In the genomic region with DNA sequence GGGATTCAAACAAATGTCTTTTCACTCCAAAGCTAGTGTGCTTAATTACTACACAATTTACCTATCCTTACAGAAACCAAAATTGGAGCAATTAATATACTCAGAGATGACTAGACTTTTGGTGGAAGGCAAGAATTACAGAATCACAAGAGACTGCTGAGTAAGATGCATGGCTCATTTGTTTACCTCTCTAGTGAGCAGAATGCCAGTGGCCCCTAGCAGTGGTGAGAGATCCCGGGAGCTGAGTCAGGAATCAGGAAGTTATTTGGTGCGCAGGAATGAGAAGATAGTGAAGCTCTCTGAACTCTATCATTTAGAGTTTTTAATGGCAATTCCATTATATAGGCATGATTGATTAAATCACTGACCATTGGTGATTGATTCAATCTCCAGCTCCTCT, we compare ENCODE assay signal across 21 cellular contexts.
DNase-seq lines count a peak whose midpoint lies in the region; ATAC-seq and TF ChIP-seq lines count a peak whose summit lies in the region.
"Had no signal": no experiment of that assay in that cellular context is flagged by ENCODE, and none has a peak within 500 bp of the region (broad histone marks: within the 10 kb centered on the region; RNA-seq: fewer than 3 reads in every experiment).

No MANE protein-coding gene starts in this region.

- H2BK120ac ChIP-seq in mesenchymal stem cell (ENCODE audit: low read depth, low read length) = no peak overlapping the region

- POLR2A ChIA-PET in RWPE1 (lab: Yijun Ruan, JAX; ENCODE audit: low non-redundant PET) = no interaction called here

- no peak overlapping the region for H3K4me2 ChIP-seq in mesenchymal stem cell (ENCODE audit: low read length, poor library complexity, severe bottlenecking)
- H3K4me2 ChIP-seq: PC-9 had no signal

- DNase-seq in EL (peak; percentile 19), RWPE1 (ENCODE audit: low spot score) (peak; percentile 50), mesenchymal stem cell (peak; percentile 81), NCI-H748 (lab: John Stamatoyannopoulos, UW; ENCODE audit: unreplicated experiment) (no peak), right atrium auricular region (ENCODE audit: low spot score) (no peak)
- DNase-seq in effector CD8-positive, alpha-beta T cell (lab: John Stamatoyannopoulos, UW) = no peak
- DNase-seq: activated CD8-positive, alpha-beta memory T cell treated with anti-CD3 and anti-CD28 coated beads, Interleukin-2, amount 10 ng/mL, durations not matched to agents 7 days and 5 days; activated gamma-delta T cell treated with Interleukin-2 at 50 U/mL for 16 hours; C1 segment of cervical spinal cord; effector memory CD8-positive, alpha-beta T cell; heart right ventricle; HFFc6; NCI-H187; NCI-H524 treated with DMSO at 0.1 percent for 48 hours; PC-9; stimulated activated naive CD4-positive, alpha-beta T cell treated with Interleukin-2 at 50 U/mL for 16 hours; T-cell had no signal

- no peak overlapping the region for H2BK5ac ChIP-seq in mesenchymal stem cell (ENCODE audit: low read depth, low read length, poor library complexity, severe bottlenecking)

- TF ChIP-seq CTCF in RWPE1 (conservative IDR thresholded peaks at IDR 0.05; ENCODE audit: low read depth) = no peak
- TF ChIP-seq CTCF in right atrium auricular region (IDR thresholded peaks at IDR 0.05) = no peak

- WGBS in mesenchymal stem cell = 0% methylated on average over 1 of the region's 2 CpGs

- H3K4ac ChIP-seq in mesenchymal stem cell (ENCODE audit: low read depth in 1 of 2, low read length in 2 of 2) = no peak overlapping the region

- H2BK15ac ChIP-seq in mesenchymal stem cell (ENCODE audit: low read depth, poor library complexity, severe bottlenecking) = peak overlapping the region; percentile 74

- CTCF ChIA-PET in RWPE1 (lab: Yijun Ruan, JAX) = interaction anchor here (0.9 kb wide), 1 partner anchor 13 kb away, joined by 3 read pairs; no protein-coding TSS in a partner anchor

- H3K27me3 ChIP-seq in mesenchymal stem cell (ENCODE audit: control insufficient read depth in 1 of 2, insufficient read depth in 1 of 2, low read length in 2 of 2) (no peaks in the 10 kb centered on the region), right atrium auricular region (no peaks in the 10 kb centered on the region)
- H3K27me3 ChIP-seq: cardiac muscle cell, heart right ventricle had no signal

- no peaks in the 10 kb centered on the region for H3K79me1 ChIP-seq in mesenchymal stem cell (replicated peaks; ENCODE audit: low read length, poor library complexity, severe bottlenecking)

- H2AK5ac ChIP-seq in mesenchymal stem cell (ENCODE audit: low read length, severe bottlenecking) = no peak overlapping the region

- no peak overlapping the region for H4K91ac ChIP-seq in mesenchymal stem cell (ENCODE audit: low read length)

- no peak overlapping the region for H4K8ac ChIP-seq in mesenchymal stem cell (ENCODE audit: low read length)

- H3K14ac ChIP-seq in mesenchymal stem cell (ENCODE audit: low read length in 2 of 2) = no peak overlapping the region

- no peak overlapping the region for H3K4me3 ChIP-seq in mesenchymal stem cell (ENCODE audit: insufficient read depth in 1 of 2, low read depth in 1 of 2, low read length in 2 of 2)
- no peak overlapping the region for H3K4me3 ChIP-seq in right atrium auricular region
- H3K4me3 ChIP-seq: cardiac muscle cell, heart right ventricle, PC-9 had no signal

- peak; percentile 70 for ATAC-seq in esophagus mucosa
- ATAC-seq in HG03175 (IDR thresholded peaks at IDR 0.05; ENCODE audit: unreplicated experiment) = no peak
- ATAC-seq: activated CD8-positive, alpha-beta memory T cell treated with anti-CD3 and anti-CD28 coated beads, Interleukin-2, amount 10 ng/mL, durations not matched to agents 7 days and 5 days; effector memory CD8-positive, alpha-beta T cell; heart right ventricle; left lobe of liver; T-cell had no signal

- H3K4me1 ChIP-seq in mesenchymal stem cell (ENCODE audit: control insufficient read depth, insufficient read depth, low read depth, low read length) (no peaks in the 10 kb centered on the region), right atrium auricular region (no peaks in the 10 kb centered on the region)
- H3K4me1 ChIP-seq: heart right ventricle had no signal

- H2BK12ac ChIP-seq in mesenchymal stem cell (ENCODE audit: low read length in 2 of 2) = no peak overlapping the region

- H3K9me3 ChIP-seq in mesenchymal stem cell (ENCODE audit: control insufficient read depth, low read length) (no peaks in the 10 kb centered on the region), right atrium auricular region (no peaks in the 10 kb centered on the region)
- H3K9me3 ChIP-seq: heart right ventricle had no signal

- H3K23ac ChIP-seq in mesenchymal stem cell (ENCODE audit: low read length in 2 of 2) = no peak overlapping the region

- no peak overlapping the region for H3K18ac ChIP-seq in mesenchymal stem cell (ENCODE audit: low read depth in 1 of 2, low read length in 2 of 2)

- H3K27ac ChIP-seq in RWPE1 (no peak overlapping the region), mesenchymal stem cell (ENCODE audit: low read length, poor library complexity, severe bottlenecking) (no peak overlapping the region), right atrium auricular region (no peak overlapping the region)
- H3K27ac ChIP-seq: cardiac muscle cell, heart right ventricle, PC-9 had no signal

- no peak overlapping the region for H3K9ac ChIP-seq in mesenchymal stem cell (ENCODE audit: low read length)

- H3K36me3 ChIP-seq in mesenchymal stem cell (ENCODE audit: control insufficient read depth in 1 of 2, insufficient read depth in 2 of 2, low read depth in 1 of 2, low read length in 2 of 2) (no peaks in the 10 kb centered on the region), right atrium auricular region (no peaks in the 10 kb centered on the region)
- H3K36me3 ChIP-seq: cardiac muscle cell, heart right ventricle had no signal

- H2AFZ ChIP-seq in mesenchymal stem cell (ENCODE audit: low read depth, low read length) = no peak overlapping the region
- H2AFZ ChIP-seq: PC-9 had no signal

Comparison
In these comparisons a context has a peak if more than half of its experiments do, and no peak if none do; other contexts are left out.
1. DNase-seq: peak in EL (single experiment), RWPE1 (single experiment) and mesenchymal stem cell (single experiment); none in NCI-H748 (single experiment), effector CD8-positive, alpha-beta T cell (single experiment) and right atrium auricular region (single experiment).